ENCODE assay signal across 31 cellular contexts in genomic region chr9:93246111-93246510, GRCh38.
"Had no signal": no experiment of that assay in that cellular context is flagged by ENCODE, and none has a peak within 500 bp of the region (broad histone marks: within the 10 kb centered on the region; RNA-seq: fewer than 3 reads in every experiment).

No MANE protein-coding gene starts in this region.

- H3K36me3 ChIP-seq: adrenal gland, cardiac muscle cell, lower lobe of right lung, thoracic aorta, upper lobe of right lung had no signal

- H3K27ac Mint-ChIP-seq: activated CD4-positive, alpha-beta memory T cell treated with anti-CD3 and anti-CD28 coated beads for 36 hours; activated naive CD4-positive, alpha-beta T cell treated with anti-CD3 and anti-CD28 coated beads for 36 hours; activated naive CD8-positive, alpha-beta T cell treated with anti-CD3 and anti-CD28 coated beads for 36 hours; activated T-helper 1 cell treated with anti-CD3 and anti-CD28 coated beads, Interleukin-12 subunit alpha, Interleukin-12 subunit beta, Interleukin-2, Interleukin-4 antibody, amounts not matched to agents 30 ng/mL and 10 ng/mL and 1 ng/mL, durations not matched to agents 14 hours and 24 hours and 36 hours; natural killer cell; stimulated activated naive CD8-positive, alpha-beta T cell treated with anti-CD3 and anti-CD28 coated beads, Interleukin-15, Interleukin-2, amounts not matched to agents 100 ng/mL and 50 ng/mL, for 24 hours had no signal

- ATAC-seq: activated CD4-positive, CD25-positive, alpha-beta regulatory T cell treated with anti-CD3 and anti-CD28 coated beads, Interleukin-2, amount 50 U/mL, for 24 hours; body of pancreas; gastroesophageal sphincter; lower lobe of right lung; natural killer cell; sciatic nerve; upper lobe of right lung had no signal

- H3K27me3 ChIP-seq: adrenal gland, body of pancreas, cardiac muscle cell, gastroesophageal sphincter, upper lobe of right lung had no signal

- H3K27ac ChIP-seq: adrenal gland, cardiac muscle cell, gastroesophageal sphincter, lower lobe of right lung, skin epidermis, thoracic aorta, upper lobe of right lung, VCaP had no signal

- H3K4me1 ChIP-seq: adrenal gland, lower lobe of right lung, upper lobe of right lung had no signal

- H3K27me3 Mint-ChIP-seq: activated CD4-positive, alpha-beta memory T cell treated with anti-CD3 and anti-CD28 coated beads for 36 hours; activated naive CD8-positive, alpha-beta T cell treated with anti-CD3 and anti-CD28 coated beads for 36 hours; stimulated activated naive CD8-positive, alpha-beta T cell treated with anti-CD3 and anti-CD28 coated beads, Interleukin-15, Interleukin-2, amounts not matched to agents 100 ng/mL and 50 ng/mL, for 24 hours had no signal

- DNase-seq: activated CD4-positive, alpha-beta memory T cell treated with anti-CD3 and anti-CD28 coated beads for 36 hours; activated CD4-positive, alpha-beta T cell treated with anti-CD3 and anti-CD28 coated beads for 48 hours; activated CD8-positive, alpha-beta memory T cell treated with anti-CD3 and anti-CD28 coated beads, Interleukin-2, amount 50 U/mL, for 4 hours; activated effector memory CD4-positive, alpha-beta T cell treated with anti-CD3 and anti-CD28 coated beads, Interleukin-2, amount 50 U/mL, for 16 hours; activated naive CD4-positive, alpha-beta T cell treated with anti-CD3 and anti-CD28 coated beads for 36 hours; activated naive CD8-positive, alpha-beta T cell treated with anti-CD3 and anti-CD28 coated beads for 36 hours; activated T-cell treated with anti-CD3 and anti-CD28 coated beads, Interleukin-2, amount 50 U/mL, for 1 hour; aorta; cortex of kidney; head of caudate nucleus; hippocampal formation; kidney; lower lobe of right lung; mesenchymal stem cell; natural killer cell; stimulated activated CD4-positive, alpha-beta T cell treated with anti-CD3 and anti-CD28 coated beads, Interleukin-12 subunit alpha, Interleukin-12 subunit beta, amount 100 ng/mL, for 4 hours; stimulated activated CD4-positive, alpha-beta T cell treated with anti-CD3 and anti-CD28 coated beads, Interleukin-4, amount 100 ng/mL, for 1 hour; T-helper 1 cell; upper lobe of right lung had no signal

- H3K9me3 ChIP-seq: adrenal gland, body of pancreas, gastroesophageal sphincter, lower lobe of right lung, thoracic aorta, upper lobe of right lung had no signal

- H3K4me3 ChIP-seq: adrenal gland, body of pancreas, cardiac muscle cell, gastroesophageal sphincter, lower lobe of right lung, skin epidermis, thoracic aorta, upper lobe of right lung had no signal

- H3K9me3 Mint-ChIP-seq: activated CD4-positive, alpha-beta memory T cell treated with anti-CD3 and anti-CD28 coated beads for 36 hours; activated naive CD4-positive, alpha-beta T cell treated with anti-CD3 and anti-CD28 coated beads for 36 hours; activated naive CD8-positive, alpha-beta T cell treated with anti-CD3 and anti-CD28 coated beads for 36 hours; activated T-helper 1 cell treated with anti-CD3 and anti-CD28 coated beads, Interleukin-12 subunit alpha, Interleukin-12 subunit beta, Interleukin-2, Interleukin-4 antibody, amounts not matched to agents 30 ng/mL and 10 ng/mL and 1 ng/mL, durations not matched to agents 14 hours and 24 hours and 36 hours; natural killer cell; stimulated activated naive CD8-positive, alpha-beta T cell treated with anti-CD3 and anti-CD28 coated beads, Interleukin-15, Interleukin-2, amounts not matched to agents 100 ng/mL and 50 ng/mL, for 24 hours had no signal

- H3K4me3 Mint-ChIP-seq: activated CD4-positive, alpha-beta memory T cell treated with anti-CD3 and anti-CD28 coated beads for 36 hours; activated naive CD4-positive, alpha-beta T cell treated with anti-CD3 and anti-CD28 coated beads for 36 hours; activated naive CD8-positive, alpha-beta T cell treated with anti-CD3 and anti-CD28 coated beads for 36 hours; activated T-helper 1 cell treated with anti-CD3 and anti-CD28 coated beads, Interleukin-12 subunit alpha, Interleukin-12 subunit beta, Interleukin-2, Interleukin-4 antibody, amounts not matched to agents 30 ng/mL and 10 ng/mL and 1 ng/mL, durations not matched to agents 14 hours and 24 hours and 36 hours; natural killer cell; stimulated activated naive CD8-positive, alpha-beta T cell treated with anti-CD3 and anti-CD28 coated beads, Interleukin-15, Interleukin-2, amounts not matched to agents 100 ng/mL and 50 ng/mL, for 24 hours had no signal

- H3K36me3 Mint-ChIP-seq: activated CD4-positive, alpha-beta memory T cell treated with anti-CD3 and anti-CD28 coated beads for 36 hours; activated naive CD8-positive, alpha-beta T cell treated with anti-CD3 and anti-CD28 coated beads for 36 hours; natural killer cell had no signal

- H3K4me1 Mint-ChIP-seq: activated naive CD8-positive, alpha-beta T cell treated with anti-CD3 and anti-CD28 coated beads for 36 hours; natural killer cell had no signal

- FAIRE-seq: endothelial cell of umbilical vein, kidney had no signal
